Comparison of ENCODE assay signal across 9 cellular contexts in the genomic region with DNA sequence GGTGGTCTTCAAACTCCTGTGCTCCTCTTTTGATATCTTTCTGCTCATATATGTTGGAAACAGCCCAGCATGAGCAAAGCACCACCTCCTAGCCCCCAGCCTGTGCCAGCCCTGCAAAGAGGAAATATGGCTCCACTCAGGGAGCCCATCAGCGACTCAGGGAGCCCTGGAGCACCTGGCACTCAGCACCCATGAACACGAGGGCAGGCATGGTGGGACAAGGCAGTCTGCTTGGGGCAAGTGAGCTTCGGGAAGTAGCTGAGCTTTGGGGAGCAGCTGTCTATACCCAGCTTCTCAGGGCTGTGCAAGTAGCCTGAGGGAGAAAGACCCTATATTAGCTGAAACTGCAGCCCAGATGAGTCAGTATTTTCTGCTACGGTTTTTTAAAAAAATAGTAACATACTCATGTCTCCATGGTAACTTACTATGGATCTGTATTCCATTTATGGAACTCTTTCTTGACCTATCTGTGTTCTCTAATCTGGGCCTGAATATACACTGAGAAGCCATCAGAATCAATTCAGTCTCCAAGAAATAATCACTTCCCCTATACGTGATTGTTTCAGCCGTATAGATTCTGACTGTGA. TPM values are rescaled to one million over a fixed set of nuclear protein-coding genes. Genes with fewer than 3 reads are reported as not detected.
A peak's percentile ranks its signal among the peaks of the same experiment; 100 is the strongest.
DNase-seq lines count a peak whose midpoint lies in the region; ATAC-seq and TF ChIP-seq lines count a peak whose summit lies in the region.
"Had no signal": no experiment of that assay in that cellular context is flagged by ENCODE, and none has a peak within 500 bp of the region (broad histone marks: within the 10 kb centered on the region; RNA-seq: fewer than 3 reads in every experiment).

No MANE protein-coding gene starts in this region.

- H3K4me3 ChIP-seq in hepatocyte (no peak overlapping the region), thoracic aorta (no peak overlapping the region), right cardiac atrium (ENCODE audit: low read length) (no peak overlapping the region)

- peak overlapping the region; percentile 97 for H3K27ac ChIP-seq in hepatocyte
- H3K27ac ChIP-seq in thoracic aorta: peak overlapping the region; percentile 98
- no peak overlapping the region for H3K27ac ChIP-seq in right cardiac atrium (ENCODE audit: low read length)

- peak overlapping the region; percentile 89 for H3K4me2 ChIP-seq in hepatocyte

- peak overlapping the region; percentile 76 for H3K4me3 Mint-ChIP-seq in activated CD4-positive, alpha-beta T cell treated with anti-CD3 and anti-CD28 coated beads, Interleukin-2, amount 10 ng/mL, durations not matched to agents 7 days and 5 days
- H3K4me3 Mint-ChIP-seq in activated T-helper 2 cell treated with anti-CD3 and anti-CD28 coated beads, Interferon-gamma antibody, Interleukin-2, Interleukin-4, amounts not matched to agents 10 μg/mL and 5 μg/mL and 100 μg/mL, durations not matched to agents 14 hours and 24 hours and 36 hours (ENCODE audit: low read depth): peak overlapping the region; percentile 86

- peaks cover 33% of the 10 kb centered on the region for H3K79me2 ChIP-seq in hepatocyte

- H3K4me1 Mint-ChIP-seq in activated CD4-positive, alpha-beta T cell treated with anti-CD3 and anti-CD28 coated beads, Interleukin-2, amount 10 ng/mL, durations not matched to agents 7 days and 5 days: peaks cover 27% of the 10 kb centered on the region
- H3K4me1 Mint-ChIP-seq in activated T-helper 2 cell treated with anti-CD3 and anti-CD28 coated beads, Interferon-gamma antibody, Interleukin-2, Interleukin-4, amounts not matched to agents 10 μg/mL and 5 μg/mL and 100 μg/mL, durations not matched to agents 14 hours and 24 hours and 36 hours (ENCODE audit: low read depth): peaks cover 42% of the 10 kb centered on the region

- no peak overlapping the region for H2AFZ ChIP-seq in hepatocyte

- no peak for DNase-seq in activated CD4-positive, alpha-beta T cell treated with anti-CD3 and anti-CD28 coated beads, Interleukin-2, amount 10 ng/mL, durations not matched to agents 7 days and 5 days
- no peak for DNase-seq in activated CD4-positive, alpha-beta T cell treated with anti-CD3 and anti-CD28 coated beads for 1 hour
- DNase-seq in activated T-helper 2 cell treated with anti-CD3 and anti-CD28 coated beads, Interferon-gamma antibody, Interleukin-2, Interleukin-4, amounts not matched to agents 10 μg/mL and 5 μg/mL and 100 μg/mL, durations not matched to agents 14 hours and 24 hours and 36 hours (ENCODE audit: low spot score): no peak
- DNase-seq in hepatocyte (ENCODE audit: low spot score) (no peak), thoracic aorta (ENCODE audit: low spot score) (no peak), NCI-H526 treated with DMSO at 0.1 percent for 48 hours (lab: John Stamatoyannopoulos, UW) (no peak), right cardiac atrium (no peak)

- ATAC-seq in thoracic aorta (ENCODE audit: insufficient number of reproducible peaks, low FRiP score, low read depth): no peak
- no peak for ATAC-seq in right cardiac atrium
- no peak for ATAC-seq in HG03432 (IDR thresholded peaks at IDR 0.05; ENCODE audit: unreplicated experiment)

- H3K4me1 ChIP-seq in hepatocyte (ENCODE audit: insufficient read depth) (peaks cover 21% of the 10 kb centered on the region), thoracic aorta (ENCODE audit: control insufficient read depth in 1 of 2, low read depth in 2 of 2) (peaks cover 8 to 26% of the 10 kb centered on the region in 2 donors), right cardiac atrium (ENCODE audit: control insufficient read depth, insufficient read depth, low read length) (peaks cover 5% of the 10 kb centered on the region)

- POLR2A ChIA-PET in activated CD4-positive, alpha-beta T cell treated with anti-CD3 and anti-CD28 coated beads, Interleukin-2, amount 10 ng/mL, durations not matched to agents 7 days and 5 days (lab: Charles Lee): no interaction called here

- no peaks in the 10 kb centered on the region for H3K9me3 Mint-ChIP-seq in activated CD4-positive, alpha-beta T cell treated with anti-CD3 and anti-CD28 coated beads, Interleukin-2, amount 10 ng/mL, durations not matched to agents 7 days and 5 days
- H3K9me3 Mint-ChIP-seq in activated T-helper 2 cell treated with anti-CD3 and anti-CD28 coated beads, Interferon-gamma antibody, Interleukin-2, Interleukin-4, amounts not matched to agents 10 μg/mL and 5 μg/mL and 100 μg/mL, durations not matched to agents 14 hours and 24 hours and 36 hours: no peaks in the 10 kb centered on the region

- H3K9me2 ChIP-seq in hepatocyte (replicated peaks; ENCODE audit: insufficient read depth): no peaks in the 10 kb centered on the region

- H4K20me1 ChIP-seq in hepatocyte (ENCODE audit: insufficient read depth, poor library complexity, severe bottlenecking): peaks cover 17% of the 10 kb centered on the region

- H3K9me3 ChIP-seq in hepatocyte (ENCODE audit: low read depth): no peaks in the 10 kb centered on the region
- no peaks in the 10 kb centered on the region for H3K9me3 ChIP-seq in thoracic aorta
- H3K9me3 ChIP-seq in right cardiac atrium (ENCODE audit: control insufficient read depth, low read length): no peaks in the 10 kb centered on the region
- H3K9me3 ChIP-seq: MG63 had no signal

- H3K27me3 ChIP-seq in hepatocyte (no peaks in the 10 kb centered on the region), thoracic aorta (replicated peaks; ENCODE audit: insufficient read depth) (no peaks in the 10 kb centered on the region), right cardiac atrium (ENCODE audit: control insufficient read depth, insufficient read depth) (no peaks in the 10 kb centered on the region)
- H3K27me3 ChIP-seq: MG63 had no signal

- TF ChIP-seq CTCF in hepatocyte (IDR thresholded peaks at IDR 0.05; ENCODE audit: poor library complexity): no peak
- TF ChIP-seq CTCF in thoracic aorta (IDR thresholded peaks at IDR 0.05): no peak

- no peaks in the 10 kb centered on the region for H3K36me3 ChIP-seq in hepatocyte (replicated peaks; ENCODE audit: insufficient read depth, low read depth)
- no peaks in the 10 kb centered on the region for H3K36me3 ChIP-seq in thoracic aorta

- intact Hi-C loops in activated T-helper 2 cell treated with anti-CD3 and anti-CD28 coated beads, Interferon-gamma antibody, Interleukin-2, Interleukin-4, amounts not matched to agents 10 μg/mL and 5 μg/mL and 100 μg/mL, durations not matched to agents 14 hours and 24 hours and 36 hours (cut with micrococcal nuclease): loop anchor here (2.0 to 10.0 kb wide), 2 partner anchors 69 to 511 kb away; partner anchors contain the start of gene BRWD1
- intact Hi-C loops in right cardiac atrium (cut with DNase I): loop anchor here in 3 of 4 donors (5.0 to 10.0 kb wide), 6 partner anchors 47 to 323 kb away; no protein-coding TSS in a partner anchor

- no peak overlapping the region for H3K27ac Mint-ChIP-seq in activated CD4-positive, alpha-beta T cell treated with anti-CD3 and anti-CD28 coated beads, Interleukin-2, amount 10 ng/mL, durations not matched to agents 7 days and 5 days
- H3K27ac Mint-ChIP-seq in activated T-helper 2 cell treated with anti-CD3 and anti-CD28 coated beads, Interferon-gamma antibody, Interleukin-2, Interleukin-4, amounts not matched to agents 10 μg/mL and 5 μg/mL and 100 μg/mL, durations not matched to agents 14 hours and 24 hours and 36 hours: peak overlapping the region; percentile 57

- CTCF ChIA-PET in activated CD4-positive, alpha-beta T cell treated with anti-CD3 and anti-CD28 coated beads, Interleukin-2, amount 10 ng/mL, durations not matched to agents 7 days and 5 days (lab: Charles Lee): interaction anchor here (0.5 to 1.2 kb wide), 4 partner anchors 16 to 571 kb away, joined by 3 to 4 read pairs (median 4); no protein-coding TSS in a partner anchor

- 77% methylated on average over 6 of the region's 6 CpGs for WGBS in hepatocyte (ENCODE audit: low lambda C conversion rate, missing lambda C conversion rate)
- WGBS in right cardiac atrium: 79% methylated on average over 6 of the region's 6 CpGs

- no peaks in the 10 kb centered on the region for H3K27me3 Mint-ChIP-seq in activated CD4-positive, alpha-beta T cell treated with anti-CD3 and anti-CD28 coated beads, Interleukin-2, amount 10 ng/mL, durations not matched to agents 7 days and 5 days
- no peaks in the 10 kb centered on the region for H3K27me3 Mint-ChIP-seq in activated T-helper 2 cell treated with anti-CD3 and anti-CD28 coated beads, Interferon-gamma antibody, Interleukin-2, Interleukin-4, amounts not matched to agents 10 μg/mL and 5 μg/mL and 100 μg/mL, durations not matched to agents 14 hours and 24 hours and 36 hours (ENCODE audit: low read depth)

- peaks cover 14% of the 10 kb centered on the region for H3K36me3 Mint-ChIP-seq in activated CD4-positive, alpha-beta T cell treated with anti-CD3 and anti-CD28 coated beads, Interleukin-2, amount 10 ng/mL, durations not matched to agents 7 days and 5 days (ENCODE audit: low read depth)
- H3K36me3 Mint-ChIP-seq in activated T-helper 2 cell treated with anti-CD3 and anti-CD28 coated beads, Interferon-gamma antibody, Interleukin-2, Interleukin-4, amounts not matched to agents 10 μg/mL and 5 μg/mL and 100 μg/mL, durations not matched to agents 14 hours and 24 hours and 36 hours (ENCODE audit: low read depth): peaks cover 25% of the 10 kb centered on the region

RNA-seq across cellular contexts. Expression of gene ETS2, which starts 1.6 kb away (rescaled TPM):
- total RNA-seq in activated CD4-positive, alpha-beta T cell treated with anti-CD3 and anti-CD28 coated beads, Interleukin-2, amount 10 ng/mL, durations not matched to agents 7 days and 5 days: 10 to 100 TPM; 15.2 to 19.7 TPM
- total RNA-seq in activated T-helper 2 cell treated with anti-CD3 and anti-CD28 coated beads, Interferon-gamma antibody, Interleukin-2, Interleukin-4, amounts not matched to agents 10 μg/mL and 5 μg/mL and 100 μg/mL, durations not matched to agents 14 hours and 24 hours and 36 hours: 62.8 and 63.9 TPM in 2 replicates
- total RNA-seq in hepatocyte (91.9 and 95.1 TPM in 2 replicates), thoracic aorta (100 to 1,000 TPM; 120 to 226 TPM), right cardiac atrium (10 to 100 TPM; 40.4 to 76.3 (median 44.8) TPM)
- polyA plus RNA-seq in hepatocyte (104 and 106 TPM in 2 replicates), right cardiac atrium (29.7 TPM)
